In genomic region chr5:100311811-100312210, GRCh38 we compare ENCODE assay signal across 16 cellular contexts.
A peak's percentile ranks its signal among the peaks of the same experiment; 100 is the strongest.
DNase-seq lines count a peak whose midpoint lies in the region; ATAC-seq and TF ChIP-seq lines count a peak whose summit lies in the region.
"Had no signal": no experiment of that assay in that cellular context is flagged by ENCODE, and none has a peak within 500 bp of the region (broad histone marks: within the 10 kb centered on the region; RNA-seq: fewer than 3 reads in every experiment).

No MANE protein-coding gene starts in this region.

- ATAC-seq in GM19467 (IDR thresholded peaks at IDR 0.05; ENCODE audit: unreplicated experiment) (no peak), HG02798 (IDR thresholded peaks at IDR 0.05; ENCODE audit: poor library complexity, unreplicated experiment) (no peak), GM18520 (IDR thresholded peaks at IDR 0.05; ENCODE audit: unreplicated experiment) (no peak)

- in situ Hi-C loops in astrocyte of the cerebellum (cut with HindIII; ENCODE audit: low sequenced_read_pairs): no loop called here

- TF ChIP-seq CTCF in LNCAP (IDR thresholded peaks at IDR 0.05): peak; percentile 45; the same call in 1 of the 2 replicates
- peak; percentile 27 for TF ChIP-seq CTCF in astrocyte of the cerebellum (IDR thresholded peaks at IDR 0.05; ENCODE audit: low read depth, low read length, missing control alignments)

- H3K4me3 ChIP-seq in astrocyte of the cerebellum (ENCODE audit: low read depth, low read length): no peak overlapping the region
- H3K4me3 ChIP-seq: smooth muscle cell, thyroid gland had no signal

- DNase-seq in DMS53 (lab: John Stamatoyannopoulos, UW) (peak; percentile 32), astrocyte of the cerebellum (ENCODE audit: low read depth) (peak; percentile 12), left kidney (ENCODE audit: low read depth, low spot score) (peak; percentile 60)
- DNase-seq: activated CD4-positive, CD25-positive, alpha-beta regulatory T cell; activated naive CD8-positive, alpha-beta T cell treated with anti-CD3 and anti-CD28 coated beads, Interleukin-2, amount 10 ng/mL, durations not matched to agents 7 days and 5 days; C1 segment of cervical spinal cord; caudate nucleus; NCI-H1930; NCI-H524 treated with DMSO at 0.1 percent for 48 hours; RPMI8226; thyroid gland had no signal
